ENCODE assay signal across 8 cellular contexts in the genomic region with DNA sequence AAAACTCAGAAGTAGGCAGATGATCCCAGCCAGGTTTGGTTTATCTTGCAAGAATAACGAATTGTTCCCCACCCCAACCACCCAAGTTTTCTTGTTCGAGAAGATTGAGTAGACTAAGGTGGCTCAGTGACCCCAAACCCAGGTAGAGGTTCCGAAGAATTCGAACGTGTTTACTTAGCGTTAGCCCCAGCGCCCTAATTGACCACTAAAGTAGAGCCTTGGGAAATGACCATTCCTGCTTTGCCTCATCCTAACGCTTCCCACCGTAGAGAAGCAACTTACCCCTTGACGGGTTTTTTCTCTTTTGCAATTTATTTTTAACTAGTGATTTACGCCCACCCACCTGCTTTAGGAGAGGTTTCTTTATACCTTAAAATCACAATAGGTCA. TPM values are rescaled to one million over a fixed set of nuclear protein-coding genes. Genes with fewer than 3 reads are reported as not detected.
A peak's percentile ranks its signal among the peaks of the same experiment; 100 is the strongest.
DNase-seq lines count a peak whose midpoint lies in the region; ATAC-seq and TF ChIP-seq lines count a peak whose summit lies in the region.

No MANE protein-coding gene starts in this region.

- CTCF ChIA-PET in Panc1 (lab: Charles Lee): no interaction called here

- H3K36me3 ChIP-seq in Panc1 (ENCODE audit: control insufficient read depth, insufficient read depth, low read length) (peaks cover 9% of the 10 kb centered on the region), neural progenitor cell (peaks cover under 1% of the 10 kb centered on the region)

- TF ChIP-seq CTCF in Panc1 (IDR thresholded peaks at IDR 0.05) (no peak), epithelial cell of proximal tubule (conservative IDR thresholded peaks at IDR 0.05; ENCODE audit: low read depth, low read length) (no peak), neural progenitor cell (IDR thresholded peaks at IDR 0.05) (no peak)

- peak overlapping the region; percentile 93 for H3K9ac ChIP-seq in neural progenitor cell

- intact Hi-C loops in Panc1 (cut with micrococcal nuclease; ENCODE audit: unreplicated experiment): no loop called here

- BruUV-seq in Panc1 (replicated peaks; lab: Mats Ljungman, UMichigan): no TSS peak

- in situ Hi-C loops in Panc1 (cut with HindIII; ENCODE audit: low pct_unique_long_range_greater_than_20kb, low sequenced_read_pairs): no loop called here

- peak overlapping the region; percentile 73 to 98 for H3K4me3 ChIP-seq in Panc1 (ENCODE audit: low read depth in 2 of 2, low read length in 2 of 2)
- peak overlapping the region; percentile 96 for H3K4me3 ChIP-seq in epithelial cell of proximal tubule (ENCODE audit: low read depth, low read length)
- H3K4me3 ChIP-seq in neural progenitor cell: peak overlapping the region; percentile 89

- H3K27ac ChIP-seq in Panc1 (ENCODE audit: low read length) (peak overlapping the region; percentile 91), neural progenitor cell (peak overlapping the region; percentile 83)

- H3K27ac Mint-ChIP-seq in neural progenitor cell: peak overlapping the region; percentile 5

- H4K20me1 ChIP-seq in neural progenitor cell (ENCODE audit: low read depth): peaks cover 42% of the 10 kb centered on the region

- peak overlapping the region; percentile 90 for H2AFZ ChIP-seq in neural progenitor cell (replicated peaks)

- peak overlapping the region; percentile 93 for H3K4me3 Mint-ChIP-seq in neural progenitor cell

- H3F3A ChIP-seq in neural progenitor cell (ENCODE audit: low read depth): peaks cover 6% of the 10 kb centered on the region

- POLR2A ChIA-PET in Panc1 (lab: Charles Lee): no interaction called here

- DNase-seq in Panc1 (ENCODE audit: low read depth, low spot score): no peak
- DNase-seq in epithelial cell of proximal tubule (ENCODE audit: low read depth): no peak
- peak; percentile 45 for DNase-seq in neural progenitor cell (ENCODE audit: low spot score)
- no peak for DNase-seq in SHP77 (lab: John Stamatoyannopoulos, UW)
- DNase-seq in DMS79 treated with DMSO at 0.1 percent for 48 hours (lab: John Stamatoyannopoulos, UW): no peak

- H3K4me2 ChIP-seq in neural progenitor cell: peak overlapping the region; percentile 99

- peaks cover 21% of the 10 kb centered on the region for H3K4me1 Mint-ChIP-seq in neural progenitor cell

- H3K4me1 ChIP-seq in Panc1 (ENCODE audit: control insufficient read depth, insufficient read depth, low read length): peaks cover 15% of the 10 kb centered on the region
- peaks cover 17% of the 10 kb centered on the region for H3K4me1 ChIP-seq in neural progenitor cell

- peaks cover 63% of the 10 kb centered on the region for H3K79me2 ChIP-seq in neural progenitor cell (ENCODE audit: low read depth)

- H3K36me3 Mint-ChIP-seq in neural progenitor cell: peaks cover 4% of the 10 kb centered on the region

- H3K27me3 ChIP-seq in Panc1 (ENCODE audit: control insufficient read depth, insufficient read depth, low read length) (no peaks in the 10 kb centered on the region; the same call in 1 of the 2 replicates), neural progenitor cell (no peaks in the 10 kb centered on the region)

- H3K9me3 ChIP-seq in Panc1 (ENCODE audit: control insufficient read depth, insufficient read depth, low read depth, low read length) (no peaks in the 10 kb centered on the region), neural progenitor cell (ENCODE audit: low read depth) (no peaks in the 10 kb centered on the region)

- no peaks in the 10 kb centered on the region for H3K9me3 Mint-ChIP-seq in neural progenitor cell

- ATAC-seq in GM18909 (IDR thresholded peaks at IDR 0.05; ENCODE audit: poor library complexity, unreplicated experiment) (peak; percentile 1), Panc1 (no peak), HG03025 (IDR thresholded peaks at IDR 0.05; ENCODE audit: low FRiP score, unreplicated experiment) (no peak), HG02870 (IDR thresholded peaks at IDR 0.05; ENCODE audit: unreplicated experiment) (no peak)

- peaks cover 2% of the 10 kb centered on the region for H3K27me3 Mint-ChIP-seq in neural progenitor cell (ENCODE audit: insufficient read depth, low read depth)

RNA-seq across cellular contexts. Expression of a gene that starts 0.9 kb away (rescaled TPM):
- total RNA-seq in Panc1 (2021; ENCODE audit: unreplicated experiment) (36.6 TPM), epithelial cell of proximal tubule (23.2 and 33.9 TPM in 2 replicates), neural progenitor cell (ENCODE audit: low replicate concordance) (35.4 and 52.1 TPM in 2 replicates)
- 19.0 TPM for polyA plus RNA-seq in Panc1 (2012; ENCODE audit: insufficient read length)
